In genomic region chr11:65915101-65915820, GRCh38 we compare ENCODE assay signal across 10 cellular contexts. TPM values are rescaled to one million over a fixed set of nuclear protein-coding genes. Genes with fewer than 3 reads are reported as not detected.
DNase-seq lines count a peak whose midpoint lies in the region; ATAC-seq, FAIRE-seq and TF ChIP-seq lines count a peak whose summit lies in the region.
"Had no signal": no experiment of that assay in that cellular context is flagged by ENCODE, and none has a peak within 500 bp of the region (broad histone marks: within the 10 kb centered on the region; RNA-seq: fewer than 3 reads in every experiment).

No MANE protein-coding gene starts in this region.

- ATAC-seq in GM19351 (IDR thresholded peaks at IDR 0.05; ENCODE audit: unreplicated experiment), result no peak
- ATAC-seq: left colon had no signal

- no peaks in the 10 kb centered on the region for H3K9me1 ChIP-seq in keratinocyte (ENCODE audit: control insufficient read depth, extremely low read depth, insufficient read depth, low read length)

- dilution Hi-C loops in keratinocyte (cut with MboI; ENCODE audit: extremely low pct_ligation_motif_present, low sequenced_read_pairs), result no loop called here

- H2AFZ ChIP-seq in keratinocyte (ENCODE audit: control insufficient read depth, low read length), result no peak overlapping the region

- H3K27ac ChIP-seq in keratinocyte (ENCODE audit: control insufficient read depth, insufficient read depth, low read length), result peak overlapping the region; percentile 95
- peak overlapping the region; percentile 25 for H3K27ac ChIP-seq in temporal lobe (ENCODE audit: low read depth, low read length)
- H3K27ac ChIP-seq: 22Rv1 had no signal

- H4K20me1 ChIP-seq in keratinocyte (ENCODE audit: control insufficient read depth, extremely low read depth, insufficient read depth, low read length), result no peaks in the 10 kb centered on the region

- TF ChIP-seq CTCF in keratinocyte (optimal IDR thresholded peaks at IDR 0.05 in 1 of 3, IDR thresholded peaks at IDR 0.05 in 1 of 3, conservative IDR thresholded peaks at IDR 0.05 in 1 of 3; ENCODE audit: extremely low read depth in 1 of 3, insufficient read depth in 2 of 3, low read length in 3 of 3), result no peak

- H3K4me3 ChIP-seq in keratinocyte (ENCODE audit: control insufficient read depth in 2 of 3, extremely low read depth in 1 of 3, insufficient read depth in 2 of 3, low read depth in 1 of 3, low read length in 3 of 3), result peak overlapping the region in 1 of 3 experiments; percentile 34

- FAIRE-seq in keratinocyte (lab: Jason Lieb, UNC), result peak; percentile 84

- no peaks in the 10 kb centered on the region for H3K9me3 ChIP-seq in keratinocyte (ENCODE audit: control insufficient read depth, low read depth, low read length)

- DNase-seq in NCI-H524 (lab: John Stamatoyannopoulos, UW) (peak; percentile 29 to 69), NCI-H524 treated with DMSO at 0.1 percent for 48 hours (lab: John Stamatoyannopoulos, UW) (no peak), UCSD-AML1 (lab: John Stamatoyannopoulos, UW; ENCODE audit: unreplicated experiment) (peak; percentile 30), keratinocyte (ENCODE audit: low read depth, low spot score) (no peak), GF-D8 (lab: John Stamatoyannopoulos, UW) (no peak)
- no peak for DNase-seq in activated effector memory CD4-positive, alpha-beta T cell treated with Interleukin-2 at 50 U/mL for 16 hours

- peak overlapping the region; percentile 73 for H3K4me2 ChIP-seq in keratinocyte (ENCODE audit: control insufficient read depth, extremely low read depth, insufficient read depth, low read depth, low read length)

- peak overlapping the region; percentile 91 for H3K9ac ChIP-seq in keratinocyte (ENCODE audit: control insufficient read depth, extremely low read depth, insufficient read depth, low read length)

- peaks cover 0 to under 1% of the 10 kb centered on the region in 2 experiments for H3K36me3 ChIP-seq in keratinocyte (ENCODE audit: control insufficient read depth in 2 of 2, extremely low read depth in 1 of 2, insufficient read depth in 2 of 2, low read length in 2 of 2)

- peaks cover 72% of the 10 kb centered on the region for H3K4me1 ChIP-seq in keratinocyte (ENCODE audit: control insufficient read depth, extremely low read depth, insufficient read depth, low read length)

- H3K79me2 ChIP-seq in keratinocyte (ENCODE audit: control insufficient read depth, insufficient read depth, low read length), result peaks cover 37% of the 10 kb centered on the region

- H3K27me3 ChIP-seq in keratinocyte (ENCODE audit: control insufficient read depth, extremely low read depth, insufficient read depth, low read length), result no peaks in the 10 kb centered on the region

RNA-seq across cellular contexts. Expression of gene C11orf68, which starts 3.6 kb away (rescaled TPM):
- 18.4 to 30.9 TPM (median 25.0 TPM) in 3 replicates for polyA plus RNA-seq in keratinocyte
- polyA plus RNA-seq in keratinocyte (2011; ENCODE audit: low read depth), result 1.4 TPM
- 28.7 and 36.0 TPM in 2 replicates for polyA plus RNA-seq in keratinocyte (2011; cell fraction: cytosol; rRNA removed)
- polyA plus RNA-seq in keratinocyte (2011; cell fraction: nucleus; rRNA removed), result 33.6 and 47.2 TPM in 2 replicates
- polyA plus RNA-seq in keratinocyte (2012; ENCODE audit: low replicate concordance), result 26.6 and 37.1 TPM in 2 replicates
- 18.3 to 56.3 TPM (median 27.3 TPM) in 3 replicates for polyA minus RNA-seq in keratinocyte
- 47.8 TPM for polyA minus RNA-seq in keratinocyte (2011; cell fraction: cytosol; rRNA and poly(A)+ RNA removed)
- polyA minus RNA-seq in keratinocyte (2011; cell fraction: nucleus; rRNA and poly(A)+ RNA removed), result 15.0 and 15.4 TPM in 2 replicates
- total RNA-seq in temporal lobe, result 13.8 TPM

RNA-seq across cellular contexts. Expression of gene DRAP1, which starts 4.0 kb away (rescaled TPM):
- 135 to 175 TPM (median 138 TPM) in 3 replicates for polyA plus RNA-seq in keratinocyte
- polyA plus RNA-seq in keratinocyte (2011; ENCODE audit: low read depth), result 117 TPM
- polyA plus RNA-seq in keratinocyte (2011; cell fraction: cytosol; rRNA removed), result 70.3 and 209 TPM in 2 replicates
- polyA plus RNA-seq in keratinocyte (2011; cell fraction: nucleus; rRNA removed), result 81.8 and 104 TPM in 2 replicates
- polyA plus RNA-seq in keratinocyte (2012; ENCODE audit: low replicate concordance), result 279 and 338 TPM in 2 replicates
- polyA minus RNA-seq in keratinocyte, result 23.8 to 86.3 TPM (median 25.4 TPM) in 3 replicates
- 89.4 TPM for polyA minus RNA-seq in keratinocyte (2011; cell fraction: cytosol; rRNA and poly(A)+ RNA removed)
- 15.5 and 15.6 TPM in 2 replicates for polyA minus RNA-seq in keratinocyte (2011; cell fraction: nucleus; rRNA and poly(A)+ RNA removed)
- 68.4 TPM for total RNA-seq in temporal lobe

RNA-seq across cellular contexts. Expression of gene FOSL1, which starts 15.1 kb away (rescaled TPM):
- polyA plus RNA-seq in keratinocyte, result 9.4 to 25.3 TPM (median 21.8 TPM) in 3 replicates
- polyA plus RNA-seq in keratinocyte (2011; ENCODE audit: low read depth), result 38.5 TPM
- polyA plus RNA-seq in keratinocyte (2011; cell fraction: cytosol; rRNA removed), result 21.6 and 35.0 TPM in 2 replicates
- polyA plus RNA-seq in keratinocyte (2011; cell fraction: nucleus; rRNA removed), result 43.0 and 46.2 TPM in 2 replicates
- polyA plus RNA-seq in keratinocyte (2012; ENCODE audit: low replicate concordance), result 60.1 and 130 TPM in 2 replicates
- polyA minus RNA-seq in keratinocyte, result 15.0 to 229 TPM (median 21.9 TPM) in 3 replicates
- 43.5 TPM for polyA minus RNA-seq in keratinocyte (2011; cell fraction: cytosol; rRNA and poly(A)+ RNA removed)
- polyA minus RNA-seq in keratinocyte (2011; cell fraction: nucleus; rRNA and poly(A)+ RNA removed), result 14.2 and 21.5 TPM in 2 replicates
- not detected for total RNA-seq in temporal lobe

RNA-seq across cellular contexts. Expression of gene CCDC85B, which starts 24.8 kb away (rescaled TPM):
- 4.1 to 6.8 TPM (median 6.0 TPM) in 3 replicates for polyA plus RNA-seq in keratinocyte
- polyA plus RNA-seq in keratinocyte (2011; ENCODE audit: low read depth), result 3.4 TPM
- 2.0 and 12.5 TPM in 2 replicates for polyA plus RNA-seq in keratinocyte (2011; cell fraction: cytosol; rRNA removed)
- polyA plus RNA-seq in keratinocyte (2011; cell fraction: nucleus; rRNA removed), result 2.0 and 4.4 TPM in 2 replicates
- 18.1 and 48.7 TPM in 2 replicates for polyA plus RNA-seq in keratinocyte (2012; ENCODE audit: low replicate concordance)
- 0.30 to 1.3 TPM in 2 of 3 replicates, not detected in the other for polyA minus RNA-seq in keratinocyte
- polyA minus RNA-seq in keratinocyte (2011; cell fraction: cytosol; rRNA and poly(A)+ RNA removed), result 35.3 TPM
- 2.5 and 5.2 TPM in 2 replicates for polyA minus RNA-seq in keratinocyte (2011; cell fraction: nucleus; rRNA and poly(A)+ RNA removed)
- 12.0 TPM for total RNA-seq in temporal lobe

RNA-seq across cellular contexts. Expression of gene FIBP, which starts 27.0 kb away (rescaled TPM):
- polyA plus RNA-seq in keratinocyte, result 83.0 to 104 TPM (median 95.1 TPM) in 3 replicates
- polyA plus RNA-seq in keratinocyte (2011; ENCODE audit: low read depth), result 22.0 TPM
- 93.5 and 140 TPM in 2 replicates for polyA plus RNA-seq in keratinocyte (2011; cell fraction: cytosol; rRNA removed)
- 46.6 and 47.5 TPM in 2 replicates for polyA plus RNA-seq in keratinocyte (2011; cell fraction: nucleus; rRNA removed)
- polyA plus RNA-seq in keratinocyte (2012; ENCODE audit: low replicate concordance), result 72.0 and 94.4 TPM in 2 replicates
- polyA minus RNA-seq in keratinocyte, result 85.8 to 127 TPM (median 106 TPM) in 3 replicates
- polyA minus RNA-seq in keratinocyte (2011; cell fraction: cytosol; rRNA and poly(A)+ RNA removed), result 169 TPM
- polyA minus RNA-seq in keratinocyte (2011; cell fraction: nucleus; rRNA and poly(A)+ RNA removed), result 40.3 and 41.0 TPM in 2 replicates
- 109 TPM for total RNA-seq in temporal lobe

Comparison
In these comparisons a context has a peak if more than half of its experiments do, and no peak if none do; other contexts are left out.
1. DNase-seq: peak in NCI-H524 (2 of 2) and UCSD-AML1 (single experiment); none in NCI-H524 treated with DMSO at 0.1 percent for 48 hours (single experiment), keratinocyte (single experiment), GF-D8 (single experiment) and activated effector memory CD4-positive, alpha-beta T cell treated with Interleukin-2 at 50 U/mL for 16 hours (single experiment).